ENCODE assay signal across 8 cellular contexts in the genomic region with DNA sequence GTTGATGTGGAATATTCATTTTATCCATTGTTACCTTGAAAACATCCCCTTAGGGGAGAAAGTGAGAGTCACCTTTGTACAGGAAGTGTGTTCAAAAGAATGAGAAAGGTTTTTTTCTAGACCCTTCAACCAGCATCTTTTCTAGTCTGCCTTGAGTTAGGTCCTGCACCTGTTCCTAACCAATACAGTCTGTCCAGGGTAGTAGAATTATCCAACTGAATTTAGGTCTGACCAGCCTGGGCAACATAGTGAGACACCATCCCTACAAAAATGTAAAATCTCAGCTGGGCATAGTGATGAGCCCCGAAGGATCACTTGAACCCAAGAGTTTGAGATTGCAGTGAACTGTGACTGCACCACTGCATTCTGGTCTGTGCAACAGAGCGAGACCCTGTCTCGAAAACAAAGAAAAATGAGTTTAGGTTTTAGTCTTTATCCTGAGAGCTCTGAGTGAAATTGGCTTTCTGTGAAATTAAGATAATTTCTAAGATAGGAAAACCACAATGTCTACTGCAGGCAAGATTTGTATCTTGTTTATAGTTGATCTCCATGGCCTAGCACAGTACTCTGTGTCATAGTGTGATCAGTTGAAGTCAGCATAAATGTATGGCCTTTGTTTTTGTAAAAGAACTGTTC. TPM values are rescaled to one million over a fixed set of nuclear protein-coding genes. Genes with fewer than 3 reads are reported as not detected.
DNase-seq lines count a peak whose midpoint lies in the region; ATAC-seq lines count a peak whose summit lies in the region.

No MANE protein-coding gene starts in this region.

- H3K4me1 ChIP-seq in right cardiac atrium (ENCODE audit: control insufficient read depth, insufficient read depth, low read length), result peaks cover 3% of the 10 kb centered on the region

- ATAC-seq in GM19452 (IDR thresholded peaks at IDR 0.05; ENCODE audit: unreplicated experiment) (peak; percentile 67), HG03103 (IDR thresholded peaks at IDR 0.05; ENCODE audit: low read depth, unreplicated experiment) (peak; percentile 78), right cardiac atrium (no peak)

- H3K4me3 Mint-ChIP-seq in activated T-helper 2 cell treated with anti-CD3 and anti-CD28 coated beads, Interferon-gamma antibody, Interleukin-2, Interleukin-4, amounts not matched to agents 10 μg/mL and 5 μg/mL and 100 μg/mL, durations not matched to agents 14 hours and 24 hours and 36 hours (ENCODE audit: low read depth), result peak overlapping the region; percentile 22

- H3K4me3 ChIP-seq in right cardiac atrium (ENCODE audit: low read length), result no peak overlapping the region

- intact Hi-C loops in activated T-helper 2 cell treated with anti-CD3 and anti-CD28 coated beads, Interferon-gamma antibody, Interleukin-2, Interleukin-4, amounts not matched to agents 10 μg/mL and 5 μg/mL and 100 μg/mL, durations not matched to agents 14 hours and 24 hours and 36 hours (cut with micrococcal nuclease), result loop anchor here (1.0 kb wide), 3 partner anchors 23 to 175 kb away; no protein-coding TSS in a partner anchor
- intact Hi-C loops in right cardiac atrium (cut with DNase I), result no loop called here

- H3K27me3 Mint-ChIP-seq in activated T-helper 2 cell treated with anti-CD3 and anti-CD28 coated beads, Interferon-gamma antibody, Interleukin-2, Interleukin-4, amounts not matched to agents 10 μg/mL and 5 μg/mL and 100 μg/mL, durations not matched to agents 14 hours and 24 hours and 36 hours (ENCODE audit: low read depth), result no peaks in the 10 kb centered on the region

- H3K36me3 Mint-ChIP-seq in activated T-helper 2 cell treated with anti-CD3 and anti-CD28 coated beads, Interferon-gamma antibody, Interleukin-2, Interleukin-4, amounts not matched to agents 10 μg/mL and 5 μg/mL and 100 μg/mL, durations not matched to agents 14 hours and 24 hours and 36 hours (ENCODE audit: low read depth), result peaks cover 5% of the 10 kb centered on the region

- H3K27ac Mint-ChIP-seq in activated T-helper 2 cell treated with anti-CD3 and anti-CD28 coated beads, Interferon-gamma antibody, Interleukin-2, Interleukin-4, amounts not matched to agents 10 μg/mL and 5 μg/mL and 100 μg/mL, durations not matched to agents 14 hours and 24 hours and 36 hours, result peak overlapping the region; percentile 18

- H3K4me1 Mint-ChIP-seq in activated T-helper 2 cell treated with anti-CD3 and anti-CD28 coated beads, Interferon-gamma antibody, Interleukin-2, Interleukin-4, amounts not matched to agents 10 μg/mL and 5 μg/mL and 100 μg/mL, durations not matched to agents 14 hours and 24 hours and 36 hours (ENCODE audit: low read depth), result peaks cover 37% of the 10 kb centered on the region

- no peaks in the 10 kb centered on the region for H3K9me3 ChIP-seq in right cardiac atrium (ENCODE audit: control insufficient read depth, low read length)

- no peaks in the 10 kb centered on the region for H3K27me3 ChIP-seq in right cardiac atrium (ENCODE audit: control insufficient read depth, insufficient read depth)

- 92% methylated on average over 3 of the region's 3 CpGs for WGBS in right cardiac atrium

- peak; percentile 13 for DNase-seq in COLO829 (ENCODE audit: low spot score)
- peak; percentile 24 for DNase-seq in activated T-helper 2 cell treated with anti-CD3 and anti-CD28 coated beads, Interferon-gamma antibody, Interleukin-2, Interleukin-4, amounts not matched to agents 10 μg/mL and 5 μg/mL and 100 μg/mL, durations not matched to agents 14 hours and 24 hours and 36 hours (ENCODE audit: low spot score)
- no peak for DNase-seq in right cardiac atrium
- no peak for DNase-seq in NCI-H1417 treated with DMSO at 0.1 percent for 48 hours (lab: John Stamatoyannopoulos, UW)
- DNase-seq in germinal center (ENCODE audit: low spot score), result no peak
- no peak for DNase-seq in NCI-H524 treated with DMSO at 0.1 percent for 48 hours (lab: John Stamatoyannopoulos, UW)

- H3K9me3 Mint-ChIP-seq in activated T-helper 2 cell treated with anti-CD3 and anti-CD28 coated beads, Interferon-gamma antibody, Interleukin-2, Interleukin-4, amounts not matched to agents 10 μg/mL and 5 μg/mL and 100 μg/mL, durations not matched to agents 14 hours and 24 hours and 36 hours, result no peaks in the 10 kb centered on the region

- no peak overlapping the region for H3K27ac ChIP-seq in right cardiac atrium (ENCODE audit: low read length)

RNA-seq across cellular contexts. Expression of gene ARHGAP5, which starts 25.2 kb away (rescaled TPM):
- 31.8 and 32.1 TPM in 2 replicates for total RNA-seq in activated T-helper 2 cell treated with anti-CD3 and anti-CD28 coated beads, Interferon-gamma antibody, Interleukin-2, Interleukin-4, amounts not matched to agents 10 μg/mL and 5 μg/mL and 100 μg/mL, durations not matched to agents 14 hours and 24 hours and 36 hours
- total RNA-seq in right cardiac atrium, result 100 to 1,000 TPM; 216 to 255 (median 240) TPM
- 28.0 TPM for polyA plus RNA-seq in right cardiac atrium

Comparison
In these comparisons a context has a peak if more than half of its experiments do, and no peak if none do; other contexts are left out.
1. DNase-seq: peak in COLO829 (single experiment) and activated T-helper 2 cell treated with anti-CD3 and anti-CD28 coated beads, Interferon-gamma antibody, Interleukin-2, Interleukin-4, amounts not matched to agents 10 μg/mL and 5 μg/mL and 100 μg/mL, durations not matched to agents 14 hours and 24 hours and 36 hours (single experiment); none in right cardiac atrium (0 of 3), NCI-H1417 treated with DMSO at 0.1 percent for 48 hours (single experiment), germinal center (single experiment) and NCI-H524 treated with DMSO at 0.1 percent for 48 hours (single experiment).
2. ATAC-seq: peak in GM19452 (single experiment) and HG03103 (single experiment); none in right cardiac atrium (0 of 2).